In genomic region chr2:241099246-241099645, GRCh38 we compare ENCODE assay signal across 1 cellular context.
TF ChIP-seq lines count a peak whose summit lies in the region.

No MANE protein-coding gene starts in this region.

TF ChIP-seq in WTC11, 78 proteins besides CTCF, POLR2A, EP300 and RAD21:
- TF ChIP-seq NFATC4 (CRISPR knock-in tag; IDR thresholded peaks at IDR 0.05) = no peak
- no peak for TF ChIP-seq STAT6 (CRISPR knock-in tag; conservative IDR thresholded peaks at IDR 0.05; ENCODE audit: low read depth)
- TF ChIP-seq IRF1 (CRISPR knock-in tag; IDR thresholded peaks at IDR 0.05) = no peak
- TF ChIP-seq ZNF532 (CRISPR knock-in tag; IDR thresholded peaks at IDR 0.05; ENCODE audit: borderline replicate concordance) = no peak
- TF ChIP-seq ELF4 (CRISPR knock-in tag; IDR thresholded peaks at IDR 0.05; ENCODE audit: low read depth) = no peak
- no peak for TF ChIP-seq CDX4 (CRISPR knock-in tag; IDR thresholded peaks at IDR 0.05; ENCODE audit: borderline replicate concordance)
- no peak for TF ChIP-seq GABPB1 (CRISPR knock-in tag; IDR thresholded peaks at IDR 0.05)
- TF ChIP-seq FOXP1 (CRISPR knock-in tag; IDR thresholded peaks at IDR 0.05; ENCODE audit: borderline replicate concordance) = no peak
- no peak for TF ChIP-seq IRF2 (CRISPR knock-in tag; IDR thresholded peaks at IDR 0.05; ENCODE audit: borderline replicate concordance, low read depth)
- no peak for TF ChIP-seq AFF4 (CRISPR knock-in tag; IDR thresholded peaks at IDR 0.05; ENCODE audit: borderline replicate concordance)
- TF ChIP-seq ZNF281 (CRISPR knock-in tag; IDR thresholded peaks at IDR 0.05) = no peak
- TF ChIP-seq FOXJ3 (CRISPR knock-in tag; IDR thresholded peaks at IDR 0.05; ENCODE audit: borderline replicate concordance) = no peak
- no peak for TF ChIP-seq MAX (CRISPR knock-in tag; IDR thresholded peaks at IDR 0.05)
- TF ChIP-seq ATF2 (CRISPR knock-in tag; IDR thresholded peaks at IDR 0.05; ENCODE audit: borderline replicate concordance, low read depth) = no peak
- TF ChIP-seq ZNF263 (CRISPR knock-in tag; IDR thresholded peaks at IDR 0.05; ENCODE audit: low read depth) = no peak
- TF ChIP-seq ATF1 (CRISPR knock-in tag; IDR thresholded peaks at IDR 0.05) = no peak
- no peak for TF ChIP-seq TCF7 (CRISPR knock-in tag; IDR thresholded peaks at IDR 0.05; ENCODE audit: low read depth)
- TF ChIP-seq TEAD4 (CRISPR knock-in tag; IDR thresholded peaks at IDR 0.05) = no peak
- no peak for TF ChIP-seq CREM (CRISPR knock-in tag; IDR thresholded peaks at IDR 0.05)
